8 cellular contexts compared by ENCODE assay signal in genomic region chr15:76150971-76151598, GRCh38.
DNase-seq lines count a peak whose midpoint lies in the region; ATAC-seq and TF ChIP-seq lines count a peak whose summit lies in the region.

No MANE protein-coding gene starts in this region.

- CTCF ChIA-PET in GM10248 (lab: Yijun Ruan, JAX) = interaction anchor here (1.0 to 14.9 kb wide), 10 partner anchors 13 to 422 kb away, joined by 3 to 292 read pairs (median 4); partner anchors contain the start of gene TMEM266

- ATAC-seq in sciatic nerve = peak; percentile 87
- ATAC-seq in HG03378 (IDR thresholded peaks at IDR 0.05; ENCODE audit: unreplicated experiment) = no peak

- H3K4me3 ChIP-seq in adipocyte (ENCODE audit: low read length) = no peak overlapping the region
- peak overlapping the region; percentile 18 for H3K4me3 ChIP-seq in left ventricle myocardium inferior

- peak overlapping the region; percentile 33 for H3K9ac ChIP-seq in adipocyte (ENCODE audit: low read length)

- POLR2A ChIA-PET in GM10248 (lab: Yijun Ruan, JAX) = no interaction called here

- peak; percentile 86 for DNase-seq in GM10248 (ENCODE audit: extremely low spot score)
- peak; percentile 57 for DNase-seq in H4 (ENCODE audit: low spot score)
- DNase-seq in LoVo (ENCODE audit: low spot score) = peak; percentile 79
- peak; percentile 55 for DNase-seq in SW480 (ENCODE audit: low spot score)
- peak; percentile 83 for DNase-seq in adipocyte (ENCODE audit: low read depth)
- DNase-seq in left ventricle myocardium inferior = peak; percentile 63
- peak; percentile 79 for DNase-seq in sciatic nerve (ENCODE audit: low spot score)

- TF ChIP-seq CTCF in GM10248 (IDR thresholded peaks at IDR 0.05; ENCODE audit: control extremely low read depth, extremely low read depth, low read depth, missing control alignments) (peak; percentile 88), left ventricle myocardium inferior (IDR thresholded peaks at IDR 0.05; ENCODE audit: borderline replicate concordance) (peak; percentile 94)

- H3K4me1 ChIP-seq in adipocyte (ENCODE audit: control insufficient read depth, insufficient read depth, low read length) = peaks cover 34% of the 10 kb centered on the region
- peaks cover 14% of the 10 kb centered on the region for H3K4me1 ChIP-seq in left ventricle myocardium inferior

- H3K27ac ChIP-seq in left ventricle myocardium inferior (replicated peaks) = peak overlapping the region; percentile 53

- intact Hi-C loops in left ventricle myocardium inferior (cut with micrococcal nuclease) (no loop called here), sciatic nerve (cut with DNase I) (no loop called here)

- no peaks in the 10 kb centered on the region for H3K36me3 ChIP-seq in adipocyte (ENCODE audit: control insufficient read depth, insufficient read depth, low read length, severe bottlenecking)
- H3K36me3 ChIP-seq in left ventricle myocardium inferior = no peaks in the 10 kb centered on the region

- H3K9me3 ChIP-seq in adipocyte (ENCODE audit: control insufficient read depth, low read length) = no peaks in the 10 kb centered on the region
- H3K9me3 ChIP-seq in left ventricle myocardium inferior (replicated peaks) = no peaks in the 10 kb centered on the region

- H3K27me3 ChIP-seq in adipocyte (replicated peaks; ENCODE audit: control insufficient read depth, insufficient read depth, low read length) (peaks cover 20% of the 10 kb centered on the region), left ventricle myocardium inferior (ENCODE audit: low read depth) (peaks cover 20% of the 10 kb centered on the region)
